In the genomic region with DNA sequence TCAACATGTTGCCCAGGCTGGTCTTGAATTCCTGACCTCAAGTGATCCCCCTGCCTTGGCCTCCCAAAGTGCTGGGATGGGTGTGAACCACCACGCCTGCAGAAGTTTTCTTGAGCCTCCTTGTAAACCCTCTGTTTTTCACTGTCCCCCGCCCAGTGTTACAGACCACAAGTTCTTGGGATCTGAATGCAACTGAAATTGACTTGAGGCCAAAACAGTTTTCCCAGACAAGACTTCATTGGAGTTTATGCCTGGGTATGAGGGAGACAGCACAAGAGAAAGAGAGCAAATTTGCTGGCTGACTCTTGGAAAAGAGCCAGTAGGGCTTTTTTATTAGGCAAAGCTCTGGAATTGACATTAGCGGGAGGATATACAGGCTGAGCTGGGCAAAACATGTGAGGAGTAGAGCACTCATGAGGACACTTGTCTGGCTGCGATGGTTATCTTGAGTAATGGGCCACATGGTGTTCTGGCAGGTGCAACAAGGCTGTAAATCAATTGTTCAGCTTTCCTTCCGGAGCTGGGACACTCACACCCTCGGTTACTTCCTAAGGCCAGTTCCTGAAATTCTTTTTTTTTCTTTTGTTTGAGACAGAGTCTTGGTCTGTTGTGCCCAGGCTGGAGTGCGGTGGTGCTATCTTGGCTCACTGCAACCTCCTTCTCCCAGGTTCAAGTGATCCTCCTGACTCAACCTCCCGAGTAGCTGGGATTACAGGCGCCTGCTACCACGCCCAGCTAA, we compare ENCODE assay signal across 9 cellular contexts. TPM values are rescaled to one million over a fixed set of nuclear protein-coding genes. Genes with fewer than 3 reads are reported as not detected.
DNase-seq lines count a peak whose midpoint lies in the region; ATAC-seq lines count a peak whose summit lies in the region.
"Had no signal": no experiment of that assay in that cellular context is flagged by ENCODE, and none has a peak within 500 bp of the region (broad histone marks: within the 10 kb centered on the region; RNA-seq: fewer than 3 reads in every experiment).

No MANE protein-coding gene starts in this region.

- no peaks in the 10 kb centered on the region for H3K27me3 Mint-ChIP-seq in CD4-positive, alpha-beta memory T cell

- H3K9me3 ChIP-seq in CD4-positive, alpha-beta memory T cell (ENCODE audit: control insufficient read depth in 1 of 2, low read length in 2 of 2): no peaks in the 10 kb centered on the region

- ATAC-seq in HG03520 (IDR thresholded peaks at IDR 0.05; ENCODE audit: unreplicated experiment) (no peak), HG03571 (IDR thresholded peaks at IDR 0.05; ENCODE audit: unreplicated experiment) (no peak)

- H3K27me3 ChIP-seq in rectal smooth muscle tissue (ENCODE audit: control insufficient read depth, insufficient read depth, low read length): no peaks in the 10 kb centered on the region
- no peaks in the 10 kb centered on the region for H3K27me3 ChIP-seq in CD4-positive, alpha-beta memory T cell (ENCODE audit: insufficient read depth, low read length)

- peaks cover 27 to 45% (median 35%) of the 10 kb centered on the region in 4 donors for H3K4me1 Mint-ChIP-seq in CD4-positive, alpha-beta memory T cell

- H3K4me1 ChIP-seq in rectal smooth muscle tissue (ENCODE audit: control insufficient read depth, insufficient read depth, low read length): no peaks in the 10 kb centered on the region
- peaks cover 33% of the 10 kb centered on the region for H3K4me1 ChIP-seq in CD4-positive, alpha-beta memory T cell (ENCODE audit: insufficient read depth, low read length)

- peak overlapping the region; percentile 1 for H3K27ac ChIP-seq in rectal smooth muscle tissue (ENCODE audit: low read depth, low read length)
- H3K27ac ChIP-seq in CD4-positive, alpha-beta memory T cell (ENCODE audit: low read depth, low read length): no peak overlapping the region

- peaks cover 0 to 11% of the 10 kb centered on the region in 2 donors for H3K36me3 Mint-ChIP-seq in CD4-positive, alpha-beta memory T cell

- no peak overlapping the region for H3K4me3 ChIP-seq in rectal smooth muscle tissue (ENCODE audit: low read length)
- no peak overlapping the region for H3K4me3 ChIP-seq in CD4-positive, alpha-beta memory T cell (ENCODE audit: low read length in 2 of 2)

- DNase-seq in ELF-1 (ENCODE audit: low read depth, low spot score): peak; percentile 65
- DNase-seq in NCI-H2171 (lab: John Stamatoyannopoulos, UW): peak; percentile 11
- peak; percentile 84 for DNase-seq in dermis blood vessel endothelial cell
- no peak for DNase-seq in COLO829 (ENCODE audit: low spot score)
- DNase-seq in CD4-positive, alpha-beta memory T cell: no peak
- DNase-seq: stimulated activated CD4-positive, alpha-beta T cell treated with anti-CD3 and anti-CD28 coated beads, Interleukin-4, amount 100 ng/mL, for 1 hour had no signal

- H3K9me3 Mint-ChIP-seq in CD4-positive, alpha-beta memory T cell: peaks cover 0 to 1% (median 0%) of the 10 kb centered on the region in 8 donors

- H3K4me3 Mint-ChIP-seq in CD4-positive, alpha-beta memory T cell: no peak overlapping the region

- CTCF ChIA-PET in CD4-positive, alpha-beta memory T cell (lab: Charles Lee; ENCODE audit: partially characterized antibody): interaction anchor here (0.9 to 4.7 kb wide), 6 partner anchors 9 to 460 kb away, joined by 4 to 22 read pairs (median 4); partner anchors contain the start of genes ECH1, FAM98C, MRPS12 and SARS2

- H3K36me3 ChIP-seq in rectal smooth muscle tissue (ENCODE audit: control insufficient read depth, insufficient read depth, low read length): no peaks in the 10 kb centered on the region
- H3K36me3 ChIP-seq in CD4-positive, alpha-beta memory T cell (ENCODE audit: insufficient read depth, low read length): no peaks in the 10 kb centered on the region

- POLR2A ChIA-PET in CD4-positive, alpha-beta memory T cell (lab: Charles Lee; ENCODE audit: partially characterized antibody): interaction anchor here (1.6 to 13.6 kb wide), 2 partner anchors 12 to 30 kb away, joined by 8 to 297 read pairs; partner anchors contain the start of gene HNRNPL

- intact Hi-C loops in CD4-positive, alpha-beta memory T cell (cut with micrococcal nuclease): no loop called here

- H3K9ac ChIP-seq in rectal smooth muscle tissue (ENCODE audit: low read length): no peak overlapping the region

- H3K27ac Mint-ChIP-seq in CD4-positive, alpha-beta memory T cell: peak overlapping the region in 1 of 7 donors; percentile 4

RNA-seq across cellular contexts. Expression of gene HNRNPL, which starts 12.7 kb away (rescaled TPM):
- total RNA-seq in dermis blood vessel endothelial cell: 293 and 327 TPM in 2 replicates
- 100 to 1,000 TPM; 329 to 351 TPM for total RNA-seq in CD4-positive, alpha-beta memory T cell
- 10 to 100 TPM; 15.2 to 76.0 TPM for polyA plus RNA-seq in CD4-positive, alpha-beta memory T cell

RNA-seq across cellular contexts. Expression of gene RINL, which starts 15.6 kb away (rescaled TPM):
- 8.3 and 17.5 TPM in 2 replicates for total RNA-seq in dermis blood vessel endothelial cell
- 10 to 100 TPM; 64.4 to 65.9 TPM for total RNA-seq in CD4-positive, alpha-beta memory T cell
- 10 to 100 TPM; 20.9 to 53.3 TPM for polyA plus RNA-seq in CD4-positive, alpha-beta memory T cell

RNA-seq across cellular contexts. Expression of gene ECH1, which starts 30.9 kb away (rescaled TPM):
- total RNA-seq in dermis blood vessel endothelial cell: 27.6 and 32.0 TPM in 2 replicates
- total RNA-seq in CD4-positive, alpha-beta memory T cell: 100 to 1,000 TPM; 135 to 143 TPM
- 100 to 1,000 TPM; 245 to 294 TPM for polyA plus RNA-seq in CD4-positive, alpha-beta memory T cell

RNA-seq across cellular contexts. Expression of gene SIRT2, which starts 36.9 kb away (rescaled TPM):
- 118 and 122 TPM in 2 replicates for total RNA-seq in dermis blood vessel endothelial cell
- 10 to 100 TPM; 47.0 to 50.0 TPM for total RNA-seq in CD4-positive, alpha-beta memory T cell
- polyA plus RNA-seq in CD4-positive, alpha-beta memory T cell: 10 to 100 TPM; 39.0 to 51.7 TPM

RNA-seq across cellular contexts. Expression of gene NFKBIB, which starts 37.3 kb away (rescaled TPM):
- total RNA-seq in dermis blood vessel endothelial cell: 10.9 and 21.0 TPM in 2 replicates
- total RNA-seq in CD4-positive, alpha-beta memory T cell: 10 to 100 TPM; 23.9 to 26.0 TPM
- polyA plus RNA-seq in CD4-positive, alpha-beta memory T cell: 10 to 100 TPM in 1 of 2 donors, 1 to 10 TPM in 1; 7.2 to 15.2 TPM

Comparison
In these comparisons a context has a peak if more than half of its experiments do, and no peak if none do; other contexts are left out.
1. DNase-seq: peak in ELF-1 (single experiment), NCI-H2171 (single experiment) and dermis blood vessel endothelial cell (single experiment); none in COLO829 (single experiment) and CD4-positive, alpha-beta memory T cell (0 of 5).